Comparison of ENCODE assay signal across 10 cellular contexts in genomic region chr18:49628993-49629795, GRCh38.
DNase-seq lines count a peak whose midpoint lies in the region; ATAC-seq and TF ChIP-seq lines count a peak whose summit lies in the region.
"Had no signal": no experiment of that assay in that cellular context is flagged by ENCODE, and none has a peak within 500 bp of the region (broad histone marks: within the 10 kb centered on the region; RNA-seq: fewer than 3 reads in every experiment).

No MANE protein-coding gene starts in this region.

- no peaks in the 10 kb centered on the region for H3K27me3 ChIP-seq in endodermal cell (ENCODE audit: control insufficient read depth, insufficient read depth, low read length, poor library complexity, severe bottlenecking)

- H3K27me3 Mint-ChIP-seq in endodermal cell (ENCODE audit: insufficient read depth), result peaks cover 20% of the 10 kb centered on the region

- H3K9me3 ChIP-seq in endodermal cell (ENCODE audit: control insufficient read depth, low read length), result no peaks in the 10 kb centered on the region
- no peaks in the 10 kb centered on the region for H3K9me3 ChIP-seq in mucosa of descending colon

- WGBS in endodermal cell (ENCODE audit: insufficient coverage in 1 of 2, insufficient read length in 1 of 2), 2 experiments, result 70 to 90% methylated on average over 13 to 15 of the region's 15 CpGs

- H3K27ac Mint-ChIP-seq in endodermal cell, result no peak overlapping the region
- H3K27ac Mint-ChIP-seq: activated CD4-positive, alpha-beta T cell treated with anti-CD3 and anti-CD28 coated beads for 36 hours; CD4-positive, CD25-positive, alpha-beta regulatory T cell had no signal

- H3K27ac ChIP-seq in endodermal cell (ENCODE audit: low read depth, low read length), result peak overlapping the region; percentile 99

- TF ChIP-seq CTCF in AG09309 (IDR thresholded peaks at IDR 0.05; ENCODE audit: control insufficient read depth, insufficient read depth, low read depth, low read length, missing control alignments), result peak; percentile 28
- TF ChIP-seq CTCF in endodermal cell (conservative IDR thresholded peaks at IDR 0.05), result peak; percentile 81
- TF ChIP-seq CTCF in mucosa of descending colon (IDR thresholded peaks at IDR 0.05), result peak; percentile 14

- peaks cover 14% of the 10 kb centered on the region for H3K4me1 Mint-ChIP-seq in endodermal cell
- H3K4me1 Mint-ChIP-seq: activated CD4-positive, alpha-beta T cell treated with anti-CD3 and anti-CD28 coated beads for 36 hours had no signal

- peak; percentile 57 for ATAC-seq in mucosa of descending colon
- no peak for ATAC-seq in GM21717 (IDR thresholded peaks at IDR 0.05; ENCODE audit: unreplicated experiment)
- ATAC-seq in HG02970 (IDR thresholded peaks at IDR 0.05; ENCODE audit: low FRiP score, unreplicated experiment), result no peak
- ATAC-seq: activated CD4-positive, alpha-beta T cell treated with anti-CD3 and anti-CD28 coated beads for 36 hours had no signal

- intact Hi-C loops in mucosa of descending colon (cut with DNase I, micrococcal nuclease), result no loop called here

- no peak overlapping the region for H3K4me3 Mint-ChIP-seq in endodermal cell
- H3K4me3 Mint-ChIP-seq: activated CD4-positive, alpha-beta T cell treated with anti-CD3 and anti-CD28 coated beads for 36 hours; CD4-positive, CD25-positive, alpha-beta regulatory T cell had no signal

- H3K36me3 ChIP-seq in endodermal cell (ENCODE audit: control insufficient read depth, insufficient read depth, low read length) (no peaks in the 10 kb centered on the region), mucosa of descending colon (ENCODE audit: low read depth) (no peaks in the 10 kb centered on the region)

- H3K4me1 ChIP-seq in endodermal cell (ENCODE audit: control insufficient read depth, insufficient read depth, low read length), result no peaks in the 10 kb centered on the region
- H3K4me1 ChIP-seq in mucosa of descending colon (ENCODE audit: low read depth), result peaks cover 5% of the 10 kb centered on the region

- no peak overlapping the region for H3K9ac ChIP-seq in endodermal cell (ENCODE audit: extremely low read depth, low read length, poor library complexity, severe bottlenecking)

- no peaks in the 10 kb centered on the region for H3K9me3 Mint-ChIP-seq in endodermal cell

- DNase-seq in AG09309 (ENCODE audit: low read depth), result no peak
- DNase-seq in NCI-H146 (lab: John Stamatoyannopoulos, UW), result peak; percentile 83
- DNase-seq in endodermal cell, result peak; percentile 71
- peak; percentile 40 to 65 (median 64) for DNase-seq in mucosa of descending colon
- DNase-seq in NCI-H226, result no peak
- no peak for DNase-seq in HuH-7 (ENCODE audit: low spot score)
- DNase-seq: activated CD4-positive, alpha-beta T cell treated with anti-CD3 and anti-CD28 coated beads for 36 hours; CD4-positive, CD25-positive, alpha-beta regulatory T cell had no signal

- no peaks in the 10 kb centered on the region for H3K36me3 Mint-ChIP-seq in endodermal cell (ENCODE audit: low read depth)
- H3K36me3 Mint-ChIP-seq: CD4-positive, CD25-positive, alpha-beta regulatory T cell had no signal

- no peak overlapping the region for H3K4me3 ChIP-seq in AG09309 (ENCODE audit: control insufficient read depth, low read depth, low read length)
- no peak overlapping the region for H3K4me3 ChIP-seq in endodermal cell (ENCODE audit: low read length)
- H3K4me3 ChIP-seq in mucosa of descending colon, result no peak overlapping the region

Comparison
In these comparisons a context has a peak if more than half of its experiments do, and no peak if none do; other contexts are left out.
1. DNase-seq: peak in NCI-H146 (single experiment), endodermal cell (single experiment) and mucosa of descending colon (3 of 3); none in AG09309 (single experiment), NCI-H226 (single experiment) and HuH-7 (single experiment).
2. CTCF ChIP-seq: peak in every context shown above with its lines; median percentile 81 in endodermal cell; 28 in AG09309; 14 in mucosa of descending colon.